In the genomic region with DNA sequence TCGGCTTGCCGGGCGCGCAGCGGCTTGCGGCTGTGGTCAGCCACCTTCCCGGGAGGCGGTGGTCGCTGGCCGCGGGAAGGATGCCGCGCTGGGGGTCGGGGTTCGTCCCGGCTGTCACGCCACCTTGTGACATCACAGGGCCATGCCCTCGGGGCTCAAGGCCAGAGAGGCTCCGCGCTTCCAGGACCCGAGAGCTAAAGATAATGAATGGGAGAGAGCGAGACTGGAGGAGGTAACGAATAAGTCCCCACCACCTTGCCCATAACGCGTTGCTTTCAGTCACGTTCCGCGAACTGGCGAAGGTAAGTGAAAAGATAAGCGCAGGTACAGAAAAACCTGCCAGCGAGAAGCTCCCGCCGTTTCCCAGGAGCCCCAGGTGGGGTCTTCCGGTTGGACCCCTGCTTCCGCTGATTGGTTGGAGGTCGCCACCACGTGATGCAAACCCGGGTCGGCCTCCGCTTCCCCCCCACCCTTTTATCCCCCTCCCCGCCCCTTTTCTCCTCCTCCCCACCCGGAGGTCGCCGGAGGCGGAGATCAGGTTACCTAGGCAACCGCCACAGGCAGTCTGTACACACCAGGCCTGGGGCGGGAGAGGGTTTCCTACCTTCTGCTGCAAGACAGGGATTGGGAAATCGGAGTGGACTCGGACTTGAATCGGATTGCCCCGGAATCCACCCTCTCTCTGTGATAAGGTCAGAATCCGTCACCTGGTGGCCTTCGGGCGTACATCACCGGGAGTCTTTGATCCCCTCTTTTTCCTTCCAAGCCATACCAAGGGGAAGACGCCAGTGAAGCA, we compare ENCODE assay signal across 8 cellular contexts. TPM values are rescaled to one million over a fixed set of nuclear protein-coding genes. Genes with fewer than 3 reads are reported as not detected.
DNase-seq lines count a peak whose midpoint lies in the region; ATAC-seq lines count a peak whose summit lies in the region.

A gene (plus strand): TSS at position 563 of the 796 bp plus-strand sequence.

- H3K9me3 ChIP-seq in neuron (ENCODE audit: low read length): no peaks in the 10 kb centered on the region

- ATAC-seq in GM18909 (IDR thresholded peaks at IDR 0.05; ENCODE audit: poor library complexity, unreplicated experiment) (peak; percentile 43), GM21515 (IDR thresholded peaks at IDR 0.05; ENCODE audit: unreplicated experiment) (no peak), HG03045 (IDR thresholded peaks at IDR 0.05; ENCODE audit: unreplicated experiment) (no peak)
- ATAC-seq in activated T-cell treated with anti-CD3 and anti-CD28 coated beads, Interleukin-2, amount 50 U/mL, for 72 hours (replicated peaks in 1 of 2): peak; percentile 43 to 45

- peak within 1 kb of the TSS; percentile 79 for H2AFZ ChIP-seq in neuron (ENCODE audit: low read depth, low read length)

- no peaks in the 10 kb centered on the region for H3K36me3 ChIP-seq in neuron (ENCODE audit: insufficient read depth, low read length)

- H3K4me1 ChIP-seq in neuron (ENCODE audit: insufficient read depth, low read length): peaks cover 13% of the 10 kb centered on the region

- H3K4me3 Mint-ChIP-seq in activated T-cell treated with anti-CD3 and anti-CD28 coated beads, Interleukin-2, amount 50 U/mL, for 72 hours: peak within 1 kb of the TSS; percentile 80 to 90

- no peaks in the 10 kb centered on the region for H3K9me3 Mint-ChIP-seq in activated T-cell treated with anti-CD3 and anti-CD28 coated beads, Interleukin-2, amount 50 U/mL, for 72 hours

- no peaks in the 10 kb centered on the region for H3K27me3 ChIP-seq in neuron (ENCODE audit: insufficient read depth, low read length)

- H3K36me3 Mint-ChIP-seq in activated T-cell treated with anti-CD3 and anti-CD28 coated beads, Interleukin-2, amount 50 U/mL, for 72 hours (ENCODE audit: insufficient read depth in 2 of 2): no peaks in the 10 kb centered on the region

- no peak within 1 kb of the TSS for H3K27ac Mint-ChIP-seq in activated T-cell treated with anti-CD3 and anti-CD28 coated beads, Interleukin-2, amount 50 U/mL, for 72 hours

- DNase-seq in NCI-H1694 treated with DMSO at 0.1 percent for 48 hours (lab: John Stamatoyannopoulos, UW) (peak; percentile 76), head of caudate nucleus (peak; percentile 40 to 90 (median 70))
- DNase-seq in activated T-cell treated with anti-CD3 and anti-CD28 coated beads, Interleukin-2, amount 50 U/mL, for 72 hours: peak; percentile 6 to 13
- no peak for DNase-seq in effector CD4-positive, alpha-beta T cell

- peaks cover 45% of the 10 kb centered on the region for H3K27me3 Mint-ChIP-seq in activated T-cell treated with anti-CD3 and anti-CD28 coated beads, Interleukin-2, amount 50 U/mL, for 72 hours (ENCODE audit: low read depth)

- intact Hi-C loops in head of caudate nucleus (cut with DNase I): loop anchor here (10.0 kb wide), 1 partner anchor 205 kb away; no protein-coding TSS in a partner anchor

- peak within 1 kb of the TSS; percentile 71 for H3K4me3 ChIP-seq in neuron (ENCODE audit: low read length)

- H3K4me1 Mint-ChIP-seq in activated T-cell treated with anti-CD3 and anti-CD28 coated beads, Interleukin-2, amount 50 U/mL, for 72 hours (ENCODE audit: low read depth): peaks cover 6% of the 10 kb centered on the region

RNA-seq across cellular contexts. Expression of the gene that starts here (rescaled TPM):
- not detected for total RNA-seq in activated T-cell treated with anti-CD3 and anti-CD28 coated beads, Interleukin-2, amount 50 U/mL, for 72 hours

Comparison
In these comparisons a context has a peak if more than half of its experiments do, and no peak if none do; other contexts are left out.
1. Peak in DNase-seq and ATAC-seq in activated T-cell treated with anti-CD3 and anti-CD28 coated beads, Interleukin-2, amount 50 U/mL, for 72 hours; RNA of the gene not detected or under 1 TPM.